In genomic region chr1:169586395-169587255, GRCh38 we compare ENCODE assay signal across 8 cellular contexts. TPM values are rescaled to one million over a fixed set of nuclear protein-coding genes. Genes with fewer than 3 reads are reported as not detected.
DNase-seq lines count a peak whose midpoint lies in the region; ATAC-seq, FAIRE-seq and TF ChIP-seq lines count a peak whose summit lies in the region.

Gene F5, minus strand, starts transcription at chr1:169586481. Its CDS starts 95 bp downstream, at chr1:169586386.

- H3K27me3 Mint-ChIP-seq in activated T-helper 2 cell treated with anti-CD3 and anti-CD28 coated beads, Interferon-gamma antibody, Interleukin-2, Interleukin-4, amounts not matched to agents 10 μg/mL and 5 μg/mL and 100 μg/mL, durations not matched to agents 14 hours and 24 hours and 36 hours (ENCODE audit: low read depth): no peaks in the 10 kb centered on the region
- H3K27me3 Mint-ChIP-seq in neural crest cell (ENCODE audit: low read depth): peaks cover 87% of the 10 kb centered on the region
- H3K27me3 Mint-ChIP-seq in stimulated activated naive CD8-positive, alpha-beta T cell treated with anti-CD3 and anti-CD28 coated beads, Interleukin-15, amount 100 ng/mL, for 72 hours: no peaks in the 10 kb centered on the region

- H3K36me3 Mint-ChIP-seq in activated T-helper 2 cell treated with anti-CD3 and anti-CD28 coated beads, Interferon-gamma antibody, Interleukin-2, Interleukin-4, amounts not matched to agents 10 μg/mL and 5 μg/mL and 100 μg/mL, durations not matched to agents 14 hours and 24 hours and 36 hours (ENCODE audit: low read depth): peaks cover 9% of the 10 kb centered on the region
- no peaks in the 10 kb centered on the region for H3K36me3 Mint-ChIP-seq in neural crest cell (ENCODE audit: low read depth)

- H3K4me1 ChIP-seq in HUES64 (ENCODE audit: insufficient read depth, low read length): no peaks in the 10 kb centered on the region

- H3K4me1 Mint-ChIP-seq in activated T-helper 2 cell treated with anti-CD3 and anti-CD28 coated beads, Interferon-gamma antibody, Interleukin-2, Interleukin-4, amounts not matched to agents 10 μg/mL and 5 μg/mL and 100 μg/mL, durations not matched to agents 14 hours and 24 hours and 36 hours (ENCODE audit: low read depth): peaks cover 59% of the 10 kb centered on the region
- no peaks in the 10 kb centered on the region for H3K4me1 Mint-ChIP-seq in neural crest cell
- peaks cover 64% of the 10 kb centered on the region for H3K4me1 Mint-ChIP-seq in stimulated activated naive CD8-positive, alpha-beta T cell treated with anti-CD3 and anti-CD28 coated beads, Interleukin-15, amount 100 ng/mL, for 72 hours

- FAIRE-seq in D721Med (lab: Jason Lieb, UNC): no peak

- intact Hi-C loops in activated T-helper 2 cell treated with anti-CD3 and anti-CD28 coated beads, Interferon-gamma antibody, Interleukin-2, Interleukin-4, amounts not matched to agents 10 μg/mL and 5 μg/mL and 100 μg/mL, durations not matched to agents 14 hours and 24 hours and 36 hours (cut with micrococcal nuclease): loop anchor here (1.0 to 10.0 kb wide), 8 partner anchors 14 to 1242 kb away; partner anchors contain the start of genes BLZF1, METTL18, NME7 and SCYL3

- H3K4me3 ChIP-seq in HUES64 (ENCODE audit: low read length) (peak within 1 kb of the TSS; percentile 27; the same call in 1 of the 2 replicates), fibroblast of villous mesenchyme (ENCODE audit: low read depth, low read length) (no peak within 1 kb of the TSS)

- peak; percentile 72 for TF ChIP-seq CTCF in D721Med (IDR thresholded peaks at IDR 0.05; ENCODE audit: insufficient read depth, missing control alignments)
- peak; percentile 61 for TF ChIP-seq CTCF in fibroblast of villous mesenchyme (IDR thresholded peaks at IDR 0.05; ENCODE audit: insufficient read depth, low read depth, low read length)
- peak; percentile 62 for TF ChIP-seq CTCF in neural crest cell (conservative IDR thresholded peaks at IDR 0.05)

- no peaks in the 10 kb centered on the region for H3K36me3 ChIP-seq in HUES64 (ENCODE audit: insufficient read depth, low read length)

- WGBS in HUES64: 46% methylated on average over 15 of the region's 15 CpGs

- no peak within 1 kb of the TSS for H3K27ac ChIP-seq in HUES64 (ENCODE audit: low read depth, low read length)

- H3K9me3 ChIP-seq in HUES64 (ENCODE audit: insufficient read depth, low read depth, low read length): no peaks in the 10 kb centered on the region

- peak within 1 kb of the TSS; percentile 89 for H3K4me3 Mint-ChIP-seq in activated T-helper 2 cell treated with anti-CD3 and anti-CD28 coated beads, Interferon-gamma antibody, Interleukin-2, Interleukin-4, amounts not matched to agents 10 μg/mL and 5 μg/mL and 100 μg/mL, durations not matched to agents 14 hours and 24 hours and 36 hours (ENCODE audit: low read depth)
- H3K4me3 Mint-ChIP-seq in neural crest cell: no peak within 1 kb of the TSS
- peak within 1 kb of the TSS; percentile 97 to 98 for H3K4me3 Mint-ChIP-seq in stimulated activated naive CD8-positive, alpha-beta T cell treated with anti-CD3 and anti-CD28 coated beads, Interleukin-15, amount 100 ng/mL, for 72 hours

- H3K27me3 ChIP-seq in HUES64 (ENCODE audit: insufficient read depth, low read length): peaks cover 10% of the 10 kb centered on the region; the same call in 1 of the 2 replicates

- no peaks in the 10 kb centered on the region for H3K9me3 Mint-ChIP-seq in activated T-helper 2 cell treated with anti-CD3 and anti-CD28 coated beads, Interferon-gamma antibody, Interleukin-2, Interleukin-4, amounts not matched to agents 10 μg/mL and 5 μg/mL and 100 μg/mL, durations not matched to agents 14 hours and 24 hours and 36 hours
- H3K9me3 Mint-ChIP-seq in neural crest cell: no peaks in the 10 kb centered on the region
- no peaks in the 10 kb centered on the region for H3K9me3 Mint-ChIP-seq in stimulated activated naive CD8-positive, alpha-beta T cell treated with anti-CD3 and anti-CD28 coated beads, Interleukin-15, amount 100 ng/mL, for 72 hours

- peak within 1 kb of the TSS; percentile 83 for H3K27ac Mint-ChIP-seq in activated T-helper 2 cell treated with anti-CD3 and anti-CD28 coated beads, Interferon-gamma antibody, Interleukin-2, Interleukin-4, amounts not matched to agents 10 μg/mL and 5 μg/mL and 100 μg/mL, durations not matched to agents 14 hours and 24 hours and 36 hours
- H3K27ac Mint-ChIP-seq in neural crest cell (ENCODE audit: unreplicated experiment): peak within 1 kb of the TSS; percentile 35
- H3K27ac Mint-ChIP-seq in stimulated activated naive CD8-positive, alpha-beta T cell treated with anti-CD3 and anti-CD28 coated beads, Interleukin-15, amount 100 ng/mL, for 72 hours: peak within 1 kb of the TSS; percentile 92 to 93

- ATAC-seq in GM21381 (IDR thresholded peaks at IDR 0.05; ENCODE audit: unreplicated experiment): peak; percentile 99
- peak; percentile 97 for ATAC-seq in stimulated activated naive CD8-positive, alpha-beta T cell treated with anti-CD3 and anti-CD28 coated beads, Interleukin-15, amount 100 ng/mL, for 72 hours

- DNase-seq in D721Med (ENCODE audit: insufficient read length, low spot score) (peak; percentile 52), RPMI8226 (peak; percentile 59), fibroblast of villous mesenchyme (ENCODE audit: low read depth) (peak; percentile 49), neural crest cell (ENCODE audit: low read depth, low spot score) (peak; percentile 45)
- DNase-seq in activated T-helper 2 cell treated with anti-CD3 and anti-CD28 coated beads, Interferon-gamma antibody, Interleukin-2, Interleukin-4, amounts not matched to agents 10 μg/mL and 5 μg/mL and 100 μg/mL, durations not matched to agents 14 hours and 24 hours and 36 hours (ENCODE audit: low spot score): peak; percentile 69
- peak; percentile 75 to 85 for DNase-seq in stimulated activated naive CD8-positive, alpha-beta T cell treated with anti-CD3 and anti-CD28 coated beads, Interleukin-15, amount 100 ng/mL, for 72 hours

- H3K9ac ChIP-seq in HUES64 (ENCODE audit: low read depth, low read length): no peak within 1 kb of the TSS

RNA-seq across cellular contexts. Expression of gene F5, which starts in this region (rescaled TPM):
- 0.05 TPM for polyA plus RNA-seq in HUES64 (2013, experiment 1 of 2)
- polyA plus RNA-seq in HUES64 (2013, experiment 2 of 2): 0.06 TPM
- 25.0 and 26.0 TPM in 2 replicates for total RNA-seq in activated T-helper 2 cell treated with anti-CD3 and anti-CD28 coated beads, Interferon-gamma antibody, Interleukin-2, Interleukin-4, amounts not matched to agents 10 μg/mL and 5 μg/mL and 100 μg/mL, durations not matched to agents 14 hours and 24 hours and 36 hours
- total RNA-seq in fibroblast of villous mesenchyme (not detected in 2 replicates), neural crest cell (not detected in 2 replicates)

Comparison
In these comparisons a context has a peak if more than half of its experiments do, and no peak if none do; other contexts are left out.
1. RNA of gene F5 (total RNA-seq): 25.0 to 26.0 TPM in activated T-helper 2 cell treated with anti-CD3 and anti-CD28 coated beads, Interferon-gamma antibody, Interleukin-2, Interleukin-4, amounts not matched to agents 10 μg/mL and 5 μg/mL and 100 μg/mL, durations not matched to agents 14 hours and 24 hours and 36 hours; not detected in fibroblast of villous mesenchyme and not detected in neural crest cell; every median in the first group is over 10 times any median in the second.
2. Peak in DNase-seq in fibroblast of villous mesenchyme; RNA of the gene not detected or under 1 TPM.
3. Peak in DNase-seq in neural crest cell; RNA of the gene not detected or under 1 TPM.
4. H3K27ac Mint-ChIP-seq: peak in every context shown above with its lines; median percentile 92 in stimulated activated naive CD8-positive, alpha-beta T cell treated with anti-CD3 and anti-CD28 coated beads, Interleukin-15, amount 100 ng/mL, for 72 hours; 83 in activated T-helper 2 cell treated with anti-CD3 and anti-CD28 coated beads, Interferon-gamma antibody, Interleukin-2, Interleukin-4, amounts not matched to agents 10 μg/mL and 5 μg/mL and 100 μg/mL, durations not matched to agents 14 hours and 24 hours and 36 hours; 35 in neural crest cell.
5. Peak in every context shown above with its lines, with median percentiles within 50 percentile points of each other: DNase-seq and CTCF ChIP-seq.